16 cellular contexts compared by ENCODE assay signal in genomic region chr7:155090647-155091046, GRCh38. TPM values are rescaled to one million over a fixed set of nuclear protein-coding genes. Genes with fewer than 3 reads are reported as not detected.
DNase-seq lines count a peak whose midpoint lies in the region; ATAC-seq lines count a peak whose summit lies in the region.
"Had no signal": no experiment of that assay in that cellular context is flagged by ENCODE, and none has a peak within 500 bp of the region (broad histone marks: within the 10 kb centered on the region; RNA-seq: fewer than 3 reads in every experiment).

No MANE protein-coding gene starts in this region.

- H3K4me1 Mint-ChIP-seq in activated T-cell treated with anti-CD3 and anti-CD28 coated beads, Interleukin-2, amount 50 U/mL, for 24 hours (ENCODE audit: low read depth): peaks cover 16% of the 10 kb centered on the region
- H3K4me1 Mint-ChIP-seq in activated T-helper 1 cell treated with anti-CD3 and anti-CD28 coated beads, Interleukin-12 subunit alpha, Interleukin-12 subunit beta, Interleukin-2, Interleukin-4 antibody, amounts not matched to agents 30 ng/mL and 10 ng/mL and 1 ng/mL, durations not matched to agents 14 hours and 24 hours and 36 hours (ENCODE audit: low read depth): peaks cover 33% of the 10 kb centered on the region

- H3K27ac Mint-ChIP-seq in activated T-cell treated with anti-CD3 and anti-CD28 coated beads, Interleukin-2, amount 50 U/mL, for 24 hours: no peak overlapping the region
- H3K27ac Mint-ChIP-seq in activated T-helper 1 cell treated with anti-CD3 and anti-CD28 coated beads, Interleukin-12 subunit alpha, Interleukin-12 subunit beta, Interleukin-2, Interleukin-4 antibody, amounts not matched to agents 30 ng/mL and 10 ng/mL and 1 ng/mL, durations not matched to agents 14 hours and 24 hours and 36 hours: no peak overlapping the region

- H3K27me3 Mint-ChIP-seq in activated T-cell treated with anti-CD3 and anti-CD28 coated beads, Interleukin-2, amount 50 U/mL, for 24 hours: peaks cover 38% of the 10 kb centered on the region
- peaks cover 8% of the 10 kb centered on the region for H3K27me3 Mint-ChIP-seq in activated T-helper 1 cell treated with anti-CD3 and anti-CD28 coated beads, Interleukin-12 subunit alpha, Interleukin-12 subunit beta, Interleukin-2, Interleukin-4 antibody, amounts not matched to agents 30 ng/mL and 10 ng/mL and 1 ng/mL, durations not matched to agents 14 hours and 24 hours and 36 hours (ENCODE audit: insufficient read depth)

- intact Hi-C loops in activated T-helper 1 cell treated with anti-CD3 and anti-CD28 coated beads, Interleukin-12 subunit alpha, Interleukin-12 subunit beta, Interleukin-2, Interleukin-4 antibody, amounts not matched to agents 30 ng/mL and 10 ng/mL and 1 ng/mL, durations not matched to agents 14 hours and 24 hours and 36 hours (cut with micrococcal nuclease): no loop called here

- no peaks in the 10 kb centered on the region for H3K36me3 Mint-ChIP-seq in activated T-cell treated with anti-CD3 and anti-CD28 coated beads, Interleukin-2, amount 50 U/mL, for 24 hours (ENCODE audit: low read depth)
- H3K36me3 Mint-ChIP-seq in activated T-helper 1 cell treated with anti-CD3 and anti-CD28 coated beads, Interleukin-12 subunit alpha, Interleukin-12 subunit beta, Interleukin-2, Interleukin-4 antibody, amounts not matched to agents 30 ng/mL and 10 ng/mL and 1 ng/mL, durations not matched to agents 14 hours and 24 hours and 36 hours (ENCODE audit: low read depth): no peaks in the 10 kb centered on the region

- no peak for ATAC-seq in HG03139 (IDR thresholded peaks at IDR 0.05; ENCODE audit: unreplicated experiment)
- no peak for ATAC-seq in HG02938 (IDR thresholded peaks at IDR 0.05; ENCODE audit: unreplicated experiment)

- peak; percentile 21 for DNase-seq in activated T-cell treated with anti-CD3 and anti-CD28 coated beads for 4 hours
- no peak for DNase-seq in activated T-cell treated with anti-CD3 and anti-CD28 coated beads, Interleukin-2, amount 50 U/mL, for 24 hours
- DNase-seq in NCI-H69 (lab: John Stamatoyannopoulos, UW): peak; percentile 83
- DNase-seq in activated T-helper 1 cell treated with anti-CD3 and anti-CD28 coated beads, Interleukin-12 subunit alpha, Interleukin-12 subunit beta, Interleukin-2, Interleukin-4 antibody, amounts not matched to agents 30 ng/mL and 10 ng/mL and 1 ng/mL, durations not matched to agents 14 hours and 24 hours and 36 hours (ENCODE audit: low spot score): peak; percentile 10
- peak; percentile 18 to 51 for DNase-seq in stimulated activated CD8-positive, alpha-beta memory T cell treated with anti-CD3 and anti-CD28 coated beads, Interleukin-7, amount 100 ng/mL, for 48 hours (ENCODE audit: extremely low read depth in 1 of 2, low read depth in 1 of 2)
- no peak for DNase-seq in NCI-H226
- DNase-seq: H7, mesendoderm, NCI-H1694 treated with DMSO at 0.1 percent for 48 hours, SIG-M5 had no signal

- no peak overlapping the region for H3K4me3 Mint-ChIP-seq in activated T-cell treated with anti-CD3 and anti-CD28 coated beads, Interleukin-2, amount 50 U/mL, for 24 hours
- no peak overlapping the region for H3K4me3 Mint-ChIP-seq in activated T-helper 1 cell treated with anti-CD3 and anti-CD28 coated beads, Interleukin-12 subunit alpha, Interleukin-12 subunit beta, Interleukin-2, Interleukin-4 antibody, amounts not matched to agents 30 ng/mL and 10 ng/mL and 1 ng/mL, durations not matched to agents 14 hours and 24 hours and 36 hours

- H3K9me3 Mint-ChIP-seq in activated T-cell treated with anti-CD3 and anti-CD28 coated beads, Interleukin-2, amount 50 U/mL, for 24 hours: peaks cover 2% of the 10 kb centered on the region
- H3K9me3 Mint-ChIP-seq in activated T-helper 1 cell treated with anti-CD3 and anti-CD28 coated beads, Interleukin-12 subunit alpha, Interleukin-12 subunit beta, Interleukin-2, Interleukin-4 antibody, amounts not matched to agents 30 ng/mL and 10 ng/mL and 1 ng/mL, durations not matched to agents 14 hours and 24 hours and 36 hours: peaks cover 10% of the 10 kb centered on the region

RNA-seq across cellular contexts. Expression of gene HTR5A, which starts 20.5 kb away (rescaled TPM):
- total RNA-seq in activated T-helper 1 cell treated with anti-CD3 and anti-CD28 coated beads, Interleukin-12 subunit alpha, Interleukin-12 subunit beta, Interleukin-2, Interleukin-4 antibody, amounts not matched to agents 30 ng/mL and 10 ng/mL and 1 ng/mL, durations not matched to agents 14 hours and 24 hours and 36 hours: not detected in 2 replicates
- total RNA-seq: ascending aorta, epithelial cell of proximal tubule, glomerular endothelial cell, H7, subcutaneous adipose tissue had no signal

Comparison
In these comparisons a context has a peak if more than half of its experiments do, and no peak if none do; other contexts are left out.
1. DNase-seq: peak in activated T-cell treated with anti-CD3 and anti-CD28 coated beads for 4 hours (single experiment), NCI-H69 (single experiment), activated T-helper 1 cell treated with anti-CD3 and anti-CD28 coated beads, Interleukin-12 subunit alpha, Interleukin-12 subunit beta, Interleukin-2, Interleukin-4 antibody, amounts not matched to agents 30 ng/mL and 10 ng/mL and 1 ng/mL, durations not matched to agents 14 hours and 24 hours and 36 hours (single experiment) and stimulated activated CD8-positive, alpha-beta memory T cell treated with anti-CD3 and anti-CD28 coated beads, Interleukin-7, amount 100 ng/mL, for 48 hours (2 of 2); none in activated T-cell treated with anti-CD3 and anti-CD28 coated beads, Interleukin-2, amount 50 U/mL, for 24 hours (single experiment) and NCI-H226 (single experiment).